1 cellular context compared by ENCODE assay signal in genomic region chr3:2468816-2469215, GRCh38.
TF ChIP-seq lines count a peak whose summit lies in the region.

No MANE protein-coding gene starts in this region.

TF ChIP-seq in GM12878, 131 proteins besides CTCF, POLR2A, EP300 and RAD21 (continued from another document):
- no peak for TF ChIP-seq ZBTB4 (CRISPR knock-in tag; IDR thresholded peaks at IDR 0.05)
- peak; percentile 61; the same call in 1 of the 2 replicates for TF ChIP-seq ATF2 (IDR thresholded peaks at IDR 0.05; ENCODE audit: low read length)
- TF ChIP-seq RUNX3 (IDR thresholded peaks at IDR 0.05; ENCODE audit: low read length): peak; percentile 96
- peak; percentile 59 for TF ChIP-seq JUNB (IDR thresholded peaks at IDR 0.05)
- TF ChIP-seq MEF2B (IDR thresholded peaks at IDR 0.05; ENCODE audit: partially characterized antibody, poor library complexity, severe bottlenecking): peak; percentile 25
- TF ChIP-seq CREM (IDR thresholded peaks at IDR 0.05; ENCODE audit: low read depth): peak; percentile 62; the same call in 1 of the 2 replicates
- no peak for TF ChIP-seq YY1 (IDR thresholded peaks at IDR 0.05; ENCODE audit: low read depth, low read length)
- TF ChIP-seq MAX (IDR thresholded peaks at IDR 0.05; ENCODE audit: low read depth, low read length): no peak
- TF ChIP-seq MEF2A (IDR thresholded peaks at IDR 0.05; ENCODE audit: insufficient read depth, low read depth, low read length): peak; percentile 57
- peak; percentile 69 for TF ChIP-seq IRF4 (IDR thresholded peaks at IDR 0.05; ENCODE audit: low read depth, low read length)
